In genomic region chr2:31319391-31320175, GRCh38 we compare ENCODE assay signal across 8 cellular contexts.
A peak's percentile ranks its signal among the peaks of the same experiment; 100 is the strongest.
DNase-seq lines count a peak whose midpoint lies in the region; ATAC-seq and TF ChIP-seq lines count a peak whose summit lies in the region.

No MANE protein-coding gene starts in this region.

- TF ChIP-seq CTCF in GM12864 (IDR thresholded peaks at IDR 0.05; ENCODE audit: low read depth, low read length, missing control alignments) (no peak), spleen (IDR thresholded peaks at IDR 0.05 in 8 of 11, conservative IDR thresholded peaks at IDR 0.05 in 3 of 11) (no peak), mesothelial cell of epicardium (IDR thresholded peaks at IDR 0.05; ENCODE audit: unreplicated experiment) (no peak)

- peak; percentile 43 for ATAC-seq in HG02870 (IDR thresholded peaks at IDR 0.05; ENCODE audit: unreplicated experiment)

- H3K27me3 ChIP-seq in spleen (replicated peaks in 1 of 7), result no peaks in the 10 kb centered on the region

- H3K27ac ChIP-seq in spleen, result peak overlapping the region; percentile 35 to 89 (median 73)

- H3K4me3 ChIP-seq in GM12864 (ENCODE audit: low read depth, low read length), result no peak overlapping the region
- H3K4me3 ChIP-seq in spleen, result peak overlapping the region in 1 of 8 donors; percentile 32

- no peak overlapping the region for H3K27ac Mint-ChIP-seq in mesothelial cell of epicardium

- H3K4me3 Mint-ChIP-seq in mesothelial cell of epicardium, result no peak overlapping the region

- H3K4me1 Mint-ChIP-seq in mesothelial cell of epicardium, result peaks cover 13% of the 10 kb centered on the region

- DNase-seq in GM12864 (ENCODE audit: low read depth) (peak; percentile 42), NOMO-1 treated with DMSO at 0.1 percent for 48 hours (lab: John Stamatoyannopoulos, UW; ENCODE audit: unreplicated experiment) (peak; percentile 68), epidermal melanocyte (ENCODE audit: insufficient read length, low spot score) (peak; percentile 46), spleen (no peak), mesothelial cell of epicardium (ENCODE audit: low spot score in 2 of 2, unreplicated experiment in 2 of 2) (no peak), posterior cingulate gyrus (no peak), GOT3 (lab: John Stamatoyannopoulos, UW) (no peak)

- H3K4me1 ChIP-seq in spleen, result peaks cover 19 to 64% (median 41%) of the 10 kb centered on the region in 6 donors

- H3K27me3 Mint-ChIP-seq in mesothelial cell of epicardium (ENCODE audit: low read depth), result no peaks in the 10 kb centered on the region

- H3K9me3 ChIP-seq in spleen, result no peaks in the 10 kb centered on the region

- TF ChIP-seq POLR2A in spleen (IDR thresholded peaks at IDR 0.05), result no peak

- intact Hi-C loops in spleen (cut with DNase I; ENCODE audit: low total_unique reads), result loop anchor here (10.0 kb wide), 1 partner anchor 85 kb away; the partner anchor contains the start of gene EHD3
- intact Hi-C loops in posterior cingulate gyrus (cut with DNase I), result no loop called here

- WGBS in spleen, 5 donors, result 21 to 36% (median 33%) methylated on average over 7 of the region's 7 CpGs

- no peaks in the 10 kb centered on the region for H3K36me3 Mint-ChIP-seq in mesothelial cell of epicardium

- no peaks in the 10 kb centered on the region for H3K9me3 Mint-ChIP-seq in mesothelial cell of epicardium

- H3K36me3 ChIP-seq in spleen, result no peaks in the 10 kb centered on the region

Comparison
In these comparisons a context has a peak if more than half of its experiments do, and no peak if none do; other contexts are left out.
1. DNase-seq: peak in GM12864 (single experiment), NOMO-1 treated with DMSO at 0.1 percent for 48 hours (single experiment) and epidermal melanocyte (single experiment); none in spleen (single experiment), mesothelial cell of epicardium (0 of 2), posterior cingulate gyrus (0 of 10) and GOT3 (single experiment).